2 cellular contexts compared by ENCODE assay signal in genomic region chr7:2804227-2804763, GRCh38.
TF ChIP-seq lines count a peak whose summit lies in the region.

No MANE protein-coding gene starts in this region.

TF ChIP-seq in A549, 52 proteins besides CTCF, POLR2A, EP300 and RAD21:
- no peak for TF ChIP-seq SMC3 (IDR thresholded peaks at IDR 0.05)
- TF ChIP-seq EHMT2 (IDR thresholded peaks at IDR 0.05; ENCODE audit: low read depth) = peak; percentile 80
- no peak for TF ChIP-seq USF2 (IDR thresholded peaks at IDR 0.05)

TF ChIP-seq in IMR-90, 13 proteins besides CTCF, POLR2A, EP300 and RAD21:
- TF ChIP-seq RFX5 (IDR thresholded peaks at IDR 0.05; ENCODE audit: low read depth, low read length) (no peak), RCOR1 (IDR thresholded peaks at IDR 0.05; ENCODE audit: insufficient replicate concordance, low read length) (no peak), USF2 (IDR thresholded peaks at IDR 0.05; ENCODE audit: low read depth, low read length) (no peak)
